ENCODE assay signal across 11 cellular contexts in genomic region chr14:23202001-23202400, GRCh38. TPM values are rescaled to one million over a fixed set of nuclear protein-coding genes. Genes with fewer than 3 reads are reported as not detected.
"Had no signal": no experiment of that assay in that cellular context is flagged by ENCODE, and none has a peak within 500 bp of the region (broad histone marks: within the 10 kb centered on the region; RNA-seq: fewer than 3 reads in every experiment).

No MANE protein-coding gene starts in this region.

- H3K36me3 ChIP-seq: HAP-1 had no signal

- H3K4me2 ChIP-seq: GM23338, KMS-11 had no signal

- H3K9ac ChIP-seq: KMS-11 had no signal

- DNase-seq: H7, HFFc6, KBM-7 had no signal

- H3K9me3 ChIP-seq: HAP-1 had no signal

- H3K27ac ChIP-seq: HL-60, KMS-11 had no signal

- H3K4me3 ChIP-seq: GM23338, HAP-1 had no signal

- H2AFZ ChIP-seq: GM23338 had no signal

- ATAC-seq: GM23338, HCT116 had no signal

RNA-seq across cellular contexts. Expression of gene RNF212B, which starts 35.7 kb away (rescaled TPM):
- total RNA-seq: GM23338, H4, HFFc6, HT1080 had no signal
- polyA plus RNA-seq: GM23338, IgD-negative memory B cell had no signal
